Comparison of ENCODE assay signal across 16 cellular contexts in the genomic region with DNA sequence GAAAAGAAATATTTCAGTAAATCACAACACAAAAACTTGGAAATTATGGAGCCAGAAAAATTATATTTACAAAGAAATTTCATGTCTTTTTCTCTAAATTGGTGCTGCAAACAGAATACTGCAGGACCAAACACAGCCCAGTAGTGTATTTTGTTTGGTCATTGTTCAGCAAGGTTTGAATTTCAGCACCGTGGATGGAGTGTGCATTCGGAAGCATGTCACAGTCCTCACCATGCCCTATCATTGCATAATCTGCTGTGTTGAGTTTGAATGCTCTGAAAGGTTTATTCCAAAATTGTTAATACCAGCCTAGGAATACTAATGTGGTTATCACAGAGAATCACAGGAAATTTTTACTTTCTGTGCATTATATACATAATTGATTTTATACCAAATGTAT.
A peak's percentile ranks its signal among the peaks of the same experiment; 100 is the strongest.
DNase-seq lines count a peak whose midpoint lies in the region; ATAC-seq and TF ChIP-seq lines count a peak whose summit lies in the region.
"Had no signal": no experiment of that assay in that cellular context is flagged by ENCODE, and none has a peak within 500 bp of the region (broad histone marks: within the 10 kb centered on the region; RNA-seq: fewer than 3 reads in every experiment).

No MANE protein-coding gene starts in this region.

- in situ Hi-C loops in GM23248 (cut with MboI), result no loop called here

- peaks cover 20% of the 10 kb centered on the region for H3K27me3 ChIP-seq in GM23248 (replicated peaks; ENCODE audit: insufficient read depth)

- no peaks in the 10 kb centered on the region for H3K79me2 ChIP-seq in GM23248 (ENCODE audit: insufficient read depth)

- no peak overlapping the region for H3K27ac Mint-ChIP-seq in HFFc6
- H3K27ac Mint-ChIP-seq: CD4-positive, alpha-beta memory T cell had no signal

- H3K27me3 Mint-ChIP-seq in HFFc6 (ENCODE audit: insufficient read depth), result peaks cover 22% of the 10 kb centered on the region

- H3K36me3 ChIP-seq in GM23248 (ENCODE audit: low read depth), result no peaks in the 10 kb centered on the region

- no peak overlapping the region for H3K4me3 Mint-ChIP-seq in HFFc6
- H3K4me3 Mint-ChIP-seq: CD4-positive, alpha-beta memory T cell had no signal

- H4K20me1 ChIP-seq in GM23248 (ENCODE audit: insufficient read depth), result no peaks in the 10 kb centered on the region

- H3K4me3 ChIP-seq in GM23248 (no peak overlapping the region), fibroblast of pulmonary artery (replicated peaks; ENCODE audit: low read depth, low read length) (no peak overlapping the region)
- H3K4me3 ChIP-seq: GM12878 had no signal

- WGBS in GM23248 (ENCODE audit: low coverage in 1 of 2, low lambda C conversion rate in 2 of 2, missing lambda C conversion rate in 2 of 2), 2 experiments, result 25 to 29% methylated on average over 2 of the region's 2 CpGs

- peak; percentile 3 for DNase-seq in GM23248
- peak; percentile 6 for DNase-seq in RPMI7951 (ENCODE audit: low read depth)
- peak; percentile 5 for DNase-seq in fibroblast of pulmonary artery (ENCODE audit: low read depth)
- DNase-seq in occipital lobe (lab: John Stamatoyannopoulos, UW), result no peak
- DNase-seq in HFFc6, result no peak
- DNase-seq: C1 segment of cervical spinal cord; Calu3; CD4-positive, alpha-beta memory T cell; COR-L47; DND-41; EL; GDM1; H7; HCEC 1CT had no signal

- no peak for ATAC-seq in HG03469 (IDR thresholded peaks at IDR 0.05; ENCODE audit: unreplicated experiment)
- ATAC-seq: GM12878 had no signal

- H3K4me1 ChIP-seq in GM23248 (ENCODE audit: insufficient read depth), result no peaks in the 10 kb centered on the region

- no peak overlapping the region for H3K27ac ChIP-seq in GM23248

- no peaks in the 10 kb centered on the region for H3K4me1 Mint-ChIP-seq in HFFc6 (ENCODE audit: low read depth)
- H3K4me1 Mint-ChIP-seq: CD4-positive, alpha-beta memory T cell had no signal

- TF ChIP-seq CTCF in fibroblast of pulmonary artery (IDR thresholded peaks at IDR 0.05; ENCODE audit: low read length, missing control alignments) (no peak), HFFc6 (IDR thresholded peaks at IDR 0.05) (no peak)

- H3K9me3 Mint-ChIP-seq in HFFc6, result no peaks in the 10 kb centered on the region

- no peaks in the 10 kb centered on the region for H3K9me2 ChIP-seq in GM23248 (ENCODE audit: insufficient read depth)

- no peak overlapping the region for H3K4me2 ChIP-seq in GM23248 (ENCODE audit: unreplicated experiment)

- no peak overlapping the region for H3K9ac ChIP-seq in GM23248

- no peak overlapping the region for H2AFZ ChIP-seq in GM23248

- no peaks in the 10 kb centered on the region for H3F3A ChIP-seq in GM23248 (ENCODE audit: insufficient read depth)

- H3K36me3 Mint-ChIP-seq in HFFc6 (ENCODE audit: low read depth), result no peaks in the 10 kb centered on the region
- H3K36me3 Mint-ChIP-seq: CD4-positive, alpha-beta memory T cell had no signal

- no peaks in the 10 kb centered on the region for H3K9me3 ChIP-seq in GM23248 (ENCODE audit: low read depth)

Comparison
In these comparisons a context has a peak if more than half of its experiments do, and no peak if none do; other contexts are left out.
1. DNase-seq: peak in GM23248 (single experiment), RPMI7951 (single experiment) and fibroblast of pulmonary artery (single experiment); none in occipital lobe (single experiment) and HFFc6 (single experiment).